ENCODE assay signal across 17 cellular contexts in the genomic region with DNA sequence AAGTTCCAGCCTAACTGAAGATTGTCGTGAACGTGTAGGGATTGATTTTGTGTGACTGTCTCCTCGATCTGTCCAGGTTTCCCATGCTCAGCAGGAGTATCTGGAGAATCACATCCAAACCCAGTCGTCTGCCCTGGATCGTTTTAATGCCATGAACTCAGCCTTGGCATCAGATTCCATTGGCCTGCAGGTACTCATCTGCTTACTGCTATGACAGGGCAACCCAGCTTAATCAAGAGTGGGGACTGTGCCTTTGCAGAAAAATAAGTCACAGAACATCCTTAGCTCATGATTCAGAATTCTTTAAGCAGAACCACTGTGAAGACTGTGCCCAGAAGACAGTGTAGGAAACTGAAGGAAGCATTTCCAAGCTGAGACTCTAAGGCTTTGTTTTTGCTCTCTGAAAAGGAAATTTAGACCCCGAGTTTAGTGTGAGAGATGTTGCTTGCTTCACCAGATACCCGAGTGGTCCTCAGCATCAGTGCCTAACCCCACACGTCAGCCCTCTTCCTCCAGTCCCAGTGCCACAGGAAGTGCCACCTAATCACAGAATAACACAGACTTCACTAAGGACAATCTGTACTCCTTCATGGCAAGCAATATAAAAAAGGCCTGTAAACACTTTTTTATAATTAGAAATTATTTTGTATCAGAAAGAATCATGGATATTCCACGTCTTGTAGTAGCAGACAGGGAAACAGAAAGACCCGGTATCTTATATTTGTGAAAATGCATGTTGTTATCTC. TPM values are rescaled to one million over a fixed set of nuclear protein-coding genes. Genes with fewer than 3 reads are reported as not detected.
"Had no signal": no experiment of that assay in that cellular context is flagged by ENCODE, and none has a peak within 500 bp of the region (broad histone marks: within the 10 kb centered on the region; RNA-seq: fewer than 3 reads in every experiment).

No MANE protein-coding gene starts in this region.

- H3K36me3 ChIP-seq: neural progenitor cell, uterus had no signal

- H3K4me1 ChIP-seq: foreskin keratinocyte, neural progenitor cell, uterus had no signal

- H3K4me3 ChIP-seq: lung, neural progenitor cell, pancreas, stomach, uterus had no signal

- DNase-seq: erythroblast; foreskin keratinocyte; head of caudate nucleus; hypothalamus; kidney glomerular epithelial cell; mesenchymal stem cell; midbrain; nucleus accumbens; stimulated activated naive CD4-positive, alpha-beta T cell; stomach; trophoblast cell; uterus had no signal

- ATAC-seq: foreskin keratinocyte; natural killer cell treated with Interleukin-12 subunit alpha and Interleukin-12 subunit beta and Interleukin-15 and Interleukin-18, amount 100 ng/mL, for 72 hours; sciatic nerve had no signal

- H3K27ac ChIP-seq: foreskin keratinocyte, neural progenitor cell, pancreas had no signal

- H3K9me3 ChIP-seq: pancreas, stomach, uterus had no signal

- H3K27me3 ChIP-seq: foreskin keratinocyte, neural progenitor cell, pancreas, stomach, uterus had no signal

RNA-seq across cellular contexts. Expression of gene MYZAP, which starts 34.2 kb away (rescaled TPM):
- total RNA-seq: natural killer cell treated with Interleukin-12 subunit alpha and Interleukin-12 subunit beta and Interleukin-15 and Interleukin-18, amount 100 ng/mL, for 72 hours had no signal
